ENCODE assay signal across 21 cellular contexts in the genomic region with DNA sequence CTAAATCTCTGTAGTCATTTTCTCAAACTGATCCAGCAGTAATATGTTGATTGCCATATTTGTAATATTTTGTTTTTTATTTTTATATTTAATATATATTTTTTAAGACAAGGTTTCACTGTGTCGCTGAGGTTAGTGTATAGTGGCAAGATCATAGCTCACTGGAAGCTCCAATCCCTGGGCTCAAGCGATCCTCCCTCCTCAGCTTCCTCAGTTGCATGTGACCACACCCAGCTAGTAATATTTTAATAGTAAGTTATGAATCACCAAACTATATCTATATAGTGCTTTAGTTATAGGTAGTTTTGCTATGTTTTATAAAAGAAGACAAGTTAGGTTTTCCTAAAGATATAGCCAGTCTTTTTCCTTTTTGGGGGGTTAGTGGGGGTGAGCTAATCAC. TPM values are rescaled to one million over a fixed set of nuclear protein-coding genes. Genes with fewer than 3 reads are reported as not detected.
DNase-seq lines count a peak whose midpoint lies in the region; ATAC-seq and TF ChIP-seq lines count a peak whose summit lies in the region.
"Had no signal": no experiment of that assay in that cellular context is flagged by ENCODE, and none has a peak within 500 bp of the region (broad histone marks: within the 10 kb centered on the region; RNA-seq: fewer than 3 reads in every experiment).

No MANE protein-coding gene starts in this region.

- no peaks in the 10 kb centered on the region for H3K9me3 ChIP-seq in colonic mucosa
- no peaks in the 10 kb centered on the region for H3K9me3 ChIP-seq in mucosa of descending colon
- H3K9me3 ChIP-seq: A549 had no signal

- no peaks in the 10 kb centered on the region for H3K4me1 Mint-ChIP-seq in activated CD4-positive, alpha-beta T cell treated with anti-CD3 and anti-CD28 coated beads, Interleukin-2, amount 10 ng/mL, durations not matched to agents 24 days and 14 days
- H3K4me1 Mint-ChIP-seq: CD4-positive, alpha-beta memory T cell; GM23338; H9 had no signal

- intact Hi-C loops in colonic mucosa (cut with DNase I) = no loop called here
- intact Hi-C loops in mucosa of descending colon (cut with DNase I, micrococcal nuclease) = no loop called here
- intact Hi-C loops in activated CD4-positive, alpha-beta T cell treated with anti-CD3 and anti-CD28 coated beads, Interleukin-2, amount 10 ng/mL, durations not matched to agents 24 days and 14 days (cut with micrococcal nuclease) = no loop called here

- no peak overlapping the region for H3K4me3 ChIP-seq in colonic mucosa
- no peak overlapping the region for H3K4me3 ChIP-seq in mucosa of descending colon
- H3K4me3 ChIP-seq: A549, GM12878, GM23338 had no signal

- H3K27me3 Mint-ChIP-seq in activated CD4-positive, alpha-beta T cell treated with anti-CD3 and anti-CD28 coated beads, Interleukin-2, amount 10 ng/mL, durations not matched to agents 24 days and 14 days = no peaks in the 10 kb centered on the region
- H3K27me3 Mint-ChIP-seq: CD4-positive, alpha-beta memory T cell had no signal

- ATAC-seq in mucosa of descending colon (peak; percentile 86), HG02623 (IDR thresholded peaks at IDR 0.05; ENCODE audit: unreplicated experiment) (no peak)
- ATAC-seq: A549, GM12878, GM23338, HCT116 had no signal

- no peaks in the 10 kb centered on the region for H3K9me3 Mint-ChIP-seq in activated CD4-positive, alpha-beta T cell treated with anti-CD3 and anti-CD28 coated beads, Interleukin-2, amount 10 ng/mL, durations not matched to agents 24 days and 14 days

- H3K9ac ChIP-seq in colonic mucosa (ENCODE audit: low read depth in 2 of 2, low read length in 2 of 2) = no peak overlapping the region

- DNase-seq in LoVo (ENCODE audit: low spot score) = peak; percentile 43
- peak; percentile 55 for DNase-seq in colonic mucosa
- peak in 1 of 3 donors; percentile 41 for DNase-seq in mucosa of descending colon
- DNase-seq in KBM-7 = no peak
- no peak for DNase-seq in DMS114 treated with DMSO at 0.1 percent for 48 hours (lab: John Stamatoyannopoulos, UW; ENCODE audit: unreplicated experiment)
- no peak for DNase-seq in activated CD4-positive, alpha-beta T cell treated with anti-CD3 and anti-CD28 coated beads, Interleukin-2, amount 10 ng/mL, durations not matched to agents 24 days and 14 days
- DNase-seq: 8988T; ACHN; AML-193; C1 segment of cervical spinal cord; CD4-positive, alpha-beta memory T cell; COR-L47; DMS79; EL; GDM1; H9 had no signal

- H3K36me3 Mint-ChIP-seq in activated CD4-positive, alpha-beta T cell treated with anti-CD3 and anti-CD28 coated beads, Interleukin-2, amount 10 ng/mL, durations not matched to agents 24 days and 14 days (ENCODE audit: low read depth) = no peaks in the 10 kb centered on the region
- H3K36me3 Mint-ChIP-seq: CD4-positive, alpha-beta memory T cell had no signal

- H3K27me3 ChIP-seq in colonic mucosa = no peaks in the 10 kb centered on the region

- TF ChIP-seq CTCF in colonic mucosa (IDR thresholded peaks at IDR 0.05) (no peak), mucosa of descending colon (IDR thresholded peaks at IDR 0.05) (no peak)

- no peaks in the 10 kb centered on the region for H3K36me3 ChIP-seq in colonic mucosa
- H3K36me3 ChIP-seq in mucosa of descending colon (ENCODE audit: low read depth) = no peaks in the 10 kb centered on the region

- H3K4me3 Mint-ChIP-seq in activated CD4-positive, alpha-beta T cell treated with anti-CD3 and anti-CD28 coated beads, Interleukin-2, amount 10 ng/mL, durations not matched to agents 24 days and 14 days = no peak overlapping the region
- H3K4me3 Mint-ChIP-seq: CD4-positive, alpha-beta memory T cell; GM23338; H9 had no signal

- in situ Hi-C loops in KBM-7 (cut with MboI; ENCODE audit: low pct_unique_long_range_greater_than_20kb, low sequenced_read_pairs) = no loop called here

- no peak overlapping the region for H3K27ac Mint-ChIP-seq in activated CD4-positive, alpha-beta T cell treated with anti-CD3 and anti-CD28 coated beads, Interleukin-2, amount 10 ng/mL, durations not matched to agents 24 days and 14 days
- H3K27ac Mint-ChIP-seq: CD4-positive, alpha-beta memory T cell; GM23338; H9 had no signal

- H3K4me1 ChIP-seq in colonic mucosa (no peaks in the 10 kb centered on the region), mucosa of descending colon (ENCODE audit: low read depth) (peaks cover 5% of the 10 kb centered on the region)
- H3K4me1 ChIP-seq: A549 had no signal

- H3K27ac ChIP-seq in colonic mucosa = peak overlapping the region; percentile 41
- H3K27ac ChIP-seq: A549 had no signal

RNA-seq across cellular contexts. Expression of a gene that starts 22.0 kb away (rescaled TPM):
- total RNA-seq in colonic mucosa (10 to 100 TPM; 78.4 to 79.9 TPM), mucosa of descending colon (10 to 100 TPM; 65.6 to 95.8 (median 90.0) TPM)
- total RNA-seq in activated CD4-positive, alpha-beta T cell treated with anti-CD3 and anti-CD28 coated beads, Interleukin-2, amount 10 ng/mL, durations not matched to agents 24 days and 14 days = not detected in 2 replicates
- total RNA-seq: CD4-positive, alpha-beta memory T cell had no signal

Comparison
In these comparisons a context has a peak if more than half of its experiments do, and no peak if none do; other contexts are left out.
1. DNase-seq: peak in LoVo (single experiment) and colonic mucosa (single experiment); none in KBM-7 (single experiment), DMS114 treated with DMSO at 0.1 percent for 48 hours (single experiment) and activated CD4-positive, alpha-beta T cell treated with anti-CD3 and anti-CD28 coated beads, Interleukin-2, amount 10 ng/mL, durations not matched to agents 24 days and 14 days (single experiment).
2. RNA of a gene that starts 22.0 kb away (total RNA-seq): 65.6 to 95.8 TPM in mucosa of descending colon and 78.4 to 79.9 TPM in colonic mucosa; not detected in activated CD4-positive, alpha-beta T cell treated with anti-CD3 and anti-CD28 coated beads, Interleukin-2, amount 10 ng/mL, durations not matched to agents 24 days and 14 days; every median in the first group is over 10 times any median in the second.